ENCODE assay signal across 21 cellular contexts in genomic region chr4:6301732-6302442, GRCh38.
"Had no signal": no experiment of that assay in that cellular context is flagged by ENCODE, and none has a peak within 500 bp of the region (broad histone marks: within the 10 kb centered on the region; RNA-seq: fewer than 3 reads in every experiment).

No MANE protein-coding gene starts in this region.

- H3K36me3 ChIP-seq: colonic mucosa had no signal

- H3K4me3 Mint-ChIP-seq: dendritic cell treated with granulocyte-macrophage colony-stimulating factor and Interleukin-4, amounts not matched to agents 40 ng/mL and 50 ng/mL, for 4 days; effector memory CD8-positive, alpha-beta T cell; endodermal cell; immature natural killer cell; memory B cell; naive thymus-derived CD4-positive, alpha-beta T cell had no signal

- ATAC-seq: effector memory CD8-positive, alpha-beta T cell; foreskin keratinocyte; gastroesophageal sphincter; heart left ventricle; left cardiac atrium; left lung; left ventricle myocardium superior; lower lobe of right lung; naive thymus-derived CD4-positive, alpha-beta T cell had no signal

- H3K9me3 ChIP-seq: colonic mucosa, esophagus muscularis mucosa, gastroesophageal sphincter, heart left ventricle, left lung, lower lobe of right lung had no signal

- DNase-seq: colonic mucosa; cortex of kidney; effector CD8-positive, alpha-beta T cell; effector memory CD8-positive, alpha-beta T cell; endodermal cell; foreskin keratinocyte; heart left ventricle; hypothalamus; immature natural killer cell; left cardiac atrium; left ventricle myocardium superior; lower lobe of right lung; mesendoderm; midbrain; naive thymus-derived CD4-positive, alpha-beta T cell had no signal

- H3K27me3 ChIP-seq: colonic mucosa, esophagus muscularis mucosa, gastroesophageal sphincter, heart left ventricle, hepatocyte had no signal

- H2AFZ ChIP-seq: hepatocyte had no signal

- H3K9me3 Mint-ChIP-seq: dendritic cell treated with granulocyte-macrophage colony-stimulating factor and Interleukin-4, amounts not matched to agents 40 ng/mL and 50 ng/mL, for 4 days; effector memory CD8-positive, alpha-beta T cell; endodermal cell; immature natural killer cell; memory B cell; naive thymus-derived CD4-positive, alpha-beta T cell had no signal

- H3K27ac Mint-ChIP-seq: dendritic cell treated with granulocyte-macrophage colony-stimulating factor and Interleukin-4, amounts not matched to agents 40 ng/mL and 50 ng/mL, for 4 days; effector memory CD8-positive, alpha-beta T cell; endodermal cell; immature natural killer cell; memory B cell; naive thymus-derived CD4-positive, alpha-beta T cell had no signal

- H3K4me1 ChIP-seq: colonic mucosa, foreskin keratinocyte, heart left ventricle, left lung, lower lobe of right lung had no signal

- H3K4me2 ChIP-seq: hepatocyte had no signal

- H3K4me3 ChIP-seq: colonic mucosa, esophagus muscularis mucosa, gastroesophageal sphincter, heart left ventricle, hepatocyte, left lung, lower lobe of right lung had no signal

- H3K27ac ChIP-seq: colonic mucosa, esophagus muscularis mucosa, foreskin keratinocyte, gastroesophageal sphincter, heart left ventricle, hepatocyte, left lung, lower lobe of right lung had no signal

- H3K4me1 Mint-ChIP-seq: endodermal cell; memory B cell; naive thymus-derived CD4-positive, alpha-beta T cell had no signal
